In genomic region chrY:13479031-13479705, GRCh38 we compare ENCODE assay signal across 8 cellular contexts. TPM values are rescaled to one million over a fixed set of nuclear protein-coding genes. Genes with fewer than 3 reads are reported as not detected.
A peak's percentile ranks its signal among the peaks of the same experiment; 100 is the strongest.
DNase-seq lines count a peak whose midpoint lies in the region; ATAC-seq, FAIRE-seq and TF ChIP-seq lines count a peak whose summit lies in the region.

No MANE protein-coding gene starts in this region.

- H3K27ac Mint-ChIP-seq in WTC11 = peak overlapping the region; percentile 76
- H3K27ac Mint-ChIP-seq in Caco-2 (ENCODE audit: unreplicated experiment) = no peak overlapping the region

- no peaks in the 10 kb centered on the region for H3K79me2 ChIP-seq in HepG2 (ENCODE audit: insufficient read depth, low read length)

- H3K4me3 ChIP-seq in liver (ENCODE audit: low read depth in 1 of 3, low read length in 3 of 3) (peak overlapping the region in 2 of 3 donors; percentile 57 to 62), HepG2 (replicated peaks in 1 of 3; ENCODE audit: insufficient read depth in 1 of 3, low read depth in 2 of 3, low read length in 3 of 3) (no peak overlapping the region), Caco-2 (ENCODE audit: low read depth, low read length) (no peak overlapping the region)

- POLR2A ChIA-PET in HepG2 (lab: Yijun Ruan, JAX) (no interaction called here), WTC11 (lab: Charles Lee) (interaction anchor here (0.7 to 1.1 kb wide), 3 partner anchors 36 to 226 kb away, joined by 3 to 11 read pairs (median 3); partner anchors contain the start of gene TMSB4Y), Caco-2 (lab: Charles Lee) (no interaction called here)

- TF ChIP-seq CTCF in liver (IDR thresholded peaks at IDR 0.05; ENCODE audit: low read depth, low read length, missing input control) (no peak), HepG2 (CRISPR knock-in tag; IDR thresholded peaks at IDR 0.05) (no peak), WTC11 (IDR thresholded peaks at IDR 0.05) (no peak), Caco-2 (IDR thresholded peaks at IDR 0.05; ENCODE audit: insufficient read depth in 1 of 2, low read depth in 1 of 2, low read length in 1 of 2, severe bottlenecking in 1 of 2, unreplicated experiment in 1 of 2) (no peak)

- TF ChIP-seq RAD21 in liver (IDR thresholded peaks at IDR 0.05) (no peak), HepG2 (CRISPR knock-in tag; IDR thresholded peaks at IDR 0.05) (no peak)

- no peak overlapping the region for H3K4me2 ChIP-seq in HepG2 (ENCODE audit: low read depth, low read length)

- intact Hi-C loops in HepG2 (cut with micrococcal nuclease; ENCODE audit: unreplicated experiment) (no loop called here), Caco-2 (cut with micrococcal nuclease; ENCODE audit: unreplicated experiment) (no loop called here)

- peaks cover 12% of the 10 kb centered on the region for H3K36me3 Mint-ChIP-seq in WTC11
- H3K36me3 Mint-ChIP-seq in Caco-2 (ENCODE audit: insufficient read depth, unreplicated experiment) = no peaks in the 10 kb centered on the region

- H3K9ac ChIP-seq in liver (ENCODE audit: low read depth in 1 of 2, low read length in 2 of 2) (peak overlapping the region in 1 of 2 donors; percentile 91), HepG2 (ENCODE audit: insufficient read depth, low read depth, low read length) (no peak overlapping the region)

- H3K27me3 ChIP-seq in liver (ENCODE audit: control insufficient read depth in 4 of 4, insufficient read depth in 4 of 4, low read length in 3 of 4) = no peaks in the 10 kb centered on the region
- H3K27me3 ChIP-seq in HepG2 (ENCODE audit: control insufficient read depth in 1 of 2, insufficient read depth in 2 of 2, low read length in 2 of 2) = no peaks in the 10 kb centered on the region
- H3K27me3 ChIP-seq in Caco-2 (replicated peaks; ENCODE audit: control insufficient read depth, insufficient read depth, low read length) = no peaks in the 10 kb centered on the region

- H3K9me3 Mint-ChIP-seq in WTC11 = no peaks in the 10 kb centered on the region
- no peaks in the 10 kb centered on the region for H3K9me3 Mint-ChIP-seq in Caco-2 (ENCODE audit: unreplicated experiment)

- in situ Hi-C loops in HepG2 (cut with HindIII; ENCODE audit: extremely low pct_ligation_motif_present, low pct_unique_long_range_greater_than_20kb) = no loop called here

- peaks cover 11% of the 10 kb centered on the region for H3K4me1 Mint-ChIP-seq in WTC11
- H3K4me1 Mint-ChIP-seq in Caco-2 (ENCODE audit: low read depth, unreplicated experiment) = no peaks in the 10 kb centered on the region

- no peaks in the 10 kb centered on the region for H4K20me1 ChIP-seq in HepG2 (ENCODE audit: insufficient read depth, low read length)

- no peak for ATAC-seq in HepG2
- peak; percentile 41 for ATAC-seq in WTC11

- H3K27ac ChIP-seq in liver (ENCODE audit: low read depth in 1 of 2, low read length in 2 of 2) (peak overlapping the region in 1 of 2 donors; percentile 86), HepG2 (ENCODE audit: extremely low read length, insufficient read depth, low read length) (no peak overlapping the region)

- peak overlapping the region; percentile 92 for H3K4me3 Mint-ChIP-seq in WTC11
- no peak overlapping the region for H3K4me3 Mint-ChIP-seq in Caco-2 (ENCODE audit: unreplicated experiment)

- WGBS in liver = under 1% methylated on average over 39 of the region's 39 CpGs
- 35% methylated on average over 29 of the region's 39 CpGs for WGBS in HepG2 (ENCODE audit: low lambda C conversion rate)

- H3K9me3 ChIP-seq in liver (ENCODE audit: control insufficient read depth in 4 of 4, low read length in 3 of 4) (no peaks in the 10 kb centered on the region), HepG2 (ENCODE audit: low read length) (no peaks in the 10 kb centered on the region; the same call in 1 of the 2 replicates), Caco-2 (no peaks in the 10 kb centered on the region)

- TF ChIP-seq EP300 in HepG2 (IDR thresholded peaks at IDR 0.05; ENCODE audit: low read depth in 2 of 2, low read length in 2 of 2) (no peak), HepG2 (CRISPR knock-in tag; IDR thresholded peaks at IDR 0.05; ENCODE audit: borderline replicate concordance) (no peak)

- no peak for TF ChIP-seq POLR2A in HepG2 (IDR thresholded peaks at IDR 0.05; ENCODE audit: insufficient read depth in 1 of 2, low read depth in 2 of 2, low read length in 2 of 2)

- H3K36me3 ChIP-seq in liver (ENCODE audit: control insufficient read depth in 4 of 4, insufficient read depth in 3 of 4, low read depth in 1 of 4, low read length in 3 of 4) (peaks cover 0 to 3% (median 0%) of the 10 kb centered on the region in 4 donors), HepG2 (replicated peaks in 1 of 2; ENCODE audit: control insufficient read depth in 1 of 2, insufficient read depth in 2 of 2, low read length in 2 of 2) (no peaks in the 10 kb centered on the region), Caco-2 (ENCODE audit: control insufficient read depth, insufficient read depth, low read length) (no peaks in the 10 kb centered on the region)

- no peak for DNase-seq in HepG2 (ENCODE audit: low spot score)
- peak; percentile 22 for DNase-seq in WTC11 (ENCODE audit: low spot score)
- peak; percentile 39 for DNase-seq in fibroblast of peridontal ligament (ENCODE audit: extremely low read depth)
- peak; percentile 66 for DNase-seq in stimulated activated CD4-positive, alpha-beta T cell treated with anti-CD3 and anti-CD28 coated beads, Interleukin-15, amount 100 ng/mL, for 24 hours
- no peak for DNase-seq in Caco-2
- DNase-seq in HuH-7 (ENCODE audit: low spot score) = no peak
- DNase-seq in AG08395 (ENCODE audit: low spot score) = no peak

- no peaks in the 10 kb centered on the region for H3K4me1 ChIP-seq in liver (ENCODE audit: control insufficient read depth in 4 of 4, insufficient read depth in 4 of 4, low read length in 3 of 4)
- no peaks in the 10 kb centered on the region for H3K4me1 ChIP-seq in HepG2 (ENCODE audit: insufficient read depth, low read length)
- H3K4me1 ChIP-seq in Caco-2 = no peaks in the 10 kb centered on the region

- H3K27me3 Mint-ChIP-seq in WTC11 (ENCODE audit: low read depth) (no peaks in the 10 kb centered on the region), Caco-2 (ENCODE audit: insufficient read depth, unreplicated experiment) (no peaks in the 10 kb centered on the region)

- H2AFZ ChIP-seq in HepG2 (ENCODE audit: low read length) = no peak overlapping the region

- no peak for FAIRE-seq in HepG2 (lab: Jason Lieb, UNC)

- BruUV-seq in HepG2 (replicated peaks; lab: Mats Ljungman, UMichigan) (no TSS peak), Caco-2 (replicated peaks; lab: Mats Ljungman, UMichigan) (no TSS peak)

- CTCF ChIA-PET in HepG2 (lab: Yijun Ruan, JAX; ENCODE audit: low intra/inter-chr PET ratio, low total read pairs) = no interaction called here
- CTCF ChIA-PET in WTC11 (lab: Charles Lee) = interaction anchor here (0.7 kb wide), 1 partner anchor 42 kb away, joined by 4 read pairs; no protein-coding TSS in a partner anchor
- CTCF ChIA-PET in Caco-2 (lab: Charles Lee) = no interaction called here

TF ChIP-seq in liver, 16 proteins besides CTCF, POLR2A, EP300 and RAD21 (continues in another document):
- TF ChIP-seq JUND (IDR thresholded peaks at IDR 0.05) (no peak), FOXA2 (IDR thresholded peaks at IDR 0.05) (no peak), ATF3 (IDR thresholded peaks at IDR 0.05) (no peak), SP1 (IDR thresholded peaks at IDR 0.05) (no peak)

TF ChIP-seq in WTC11, 78 proteins besides CTCF, POLR2A, EP300 and RAD21 (continues in another document):
- TF ChIP-seq ZNF232 (CRISPR knock-in tag; IDR thresholded peaks at IDR 0.05) = no peak
- no peak for TF ChIP-seq USF1 (CRISPR knock-in tag; IDR thresholded peaks at IDR 0.05)
- no peak for TF ChIP-seq MAX (CRISPR knock-in tag; IDR thresholded peaks at IDR 0.05)

RNA-seq across cellular contexts. Expression of gene UTY, which starts 0.7 kb away (rescaled TPM):
- 10 to 100 TPM in 1 of 2 donors, not detected in 1; 24.3 TPM for total RNA-seq in liver
- 1 to 10 TPM in 1 of 2 donors, not detected in 1; 2.2 TPM for polyA plus RNA-seq in liver
- total RNA-seq in HepG2 (2016; rRNA removed; fragmentation: Illumina TruSeq; extraction: Trizol) = not detected in 2 replicates
- total RNA-seq in HepG2 (2016; cell fraction: cytosol; rRNA removed; fragmentation: Illumina TruSeq; extraction: Trizol; ENCODE audit: low read depth) = not detected in 2 replicates
- not detected in 2 replicates for total RNA-seq in HepG2 (2016; cell fraction: insoluble cytoplasmic fraction; rRNA removed; fragmentation: Illumina TruSeq; extraction: Trizol)
- total RNA-seq in HepG2 (2016; cell fraction: membrane; rRNA removed; fragmentation: Illumina TruSeq; extraction: Trizol) = not detected in 2 replicates
- total RNA-seq in HepG2 (2016; cell fraction: nucleus; rRNA removed; fragmentation: Illumina TruSeq; extraction: Trizol) = not detected in 2 replicates
- polyA plus RNA-seq in HepG2 (2011; rRNA removed) = not detected in 2 replicates
- 0.01 TPM in 1 of 2 replicates, not detected in the other for polyA plus RNA-seq in HepG2 (2011; cell fraction: cytosol; rRNA removed)
- polyA plus RNA-seq in HepG2 (2011; cell fraction: nucleus; rRNA removed) = not detected in 2 replicates
- not detected in 2 replicates for polyA plus RNA-seq in HepG2 (2012)
- polyA plus RNA-seq in HepG2 (2016; cell fraction: cytosol; fragmentation: Illumina TruSeq; extraction: Trizol; ENCODE audit: low read depth) = not detected in 2 replicates
- not detected in 2 replicates for polyA plus RNA-seq in HepG2 (2016; cell fraction: insoluble cytoplasmic fraction; fragmentation: Illumina TruSeq; extraction: Trizol; ENCODE audit: low read depth)
- not detected in 2 replicates for polyA plus RNA-seq in HepG2 (2016; cell fraction: membrane; fragmentation: Illumina TruSeq; extraction: Trizol; ENCODE audit: low read depth)
- not detected in 2 replicates for polyA plus RNA-seq in HepG2 (2016; cell fraction: nucleus; fragmentation: Illumina TruSeq; extraction: Trizol; ENCODE audit: insufficient read depth, low read depth)
- polyA minus RNA-seq in HepG2 (2011; rRNA and poly(A)+ RNA removed; ENCODE audit: low replicate concordance) = 0.08 TPM in 1 of 2 replicates, not detected in the other
- not detected in 2 replicates for polyA minus RNA-seq in HepG2 (2011; cell fraction: cytosol; rRNA and poly(A)+ RNA removed)
- polyA minus RNA-seq in HepG2 (2011; cell fraction: nucleus; rRNA and poly(A)+ RNA removed) = under 0.01 TPM in 1 of 2 replicates, not detected in the other
- total RNA-seq in WTC11 (2021) = 22.4 to 24.4 TPM (median 23.3 TPM) in 3 replicates
- not detected in 2 replicates for total RNA-seq in Caco-2 (2022)

Comparison
In these comparisons a context has a peak if more than half of its experiments do, and no peak if none do; other contexts are left out.
1. H3K4me3 ChIP-seq: peak in liver (2 of 3); none in HepG2 (0 of 3) and Caco-2 (single experiment).
2. DNase-seq: peak in WTC11 (single experiment), fibroblast of peridontal ligament (single experiment) and stimulated activated CD4-positive, alpha-beta T cell treated with anti-CD3 and anti-CD28 coated beads, Interleukin-15, amount 100 ng/mL, for 24 hours (single experiment); none in HepG2 (single experiment), Caco-2 (0 of 2), HuH-7 (single experiment) and AG08395 (single experiment).